ENCODE assay signal across 15 cellular contexts in genomic region chr5:149895416-149896345, GRCh38. TPM values are rescaled to one million over a fixed set of nuclear protein-coding genes. Genes with fewer than 3 reads are reported as not detected.
DNase-seq lines count a peak whose midpoint lies in the region; ATAC-seq lines count a peak whose summit lies in the region.
"Had no signal": no experiment of that assay in that cellular context is flagged by ENCODE, and none has a peak within 500 bp of the region (broad histone marks: within the 10 kb centered on the region; RNA-seq: fewer than 3 reads in every experiment).

No MANE protein-coding gene starts in this region.

- peak; percentile 47 for DNase-seq in ELR (ENCODE audit: low read depth)
- peak; percentile 44 for DNase-seq in RPMI7951 (ENCODE audit: low read depth)
- peak; percentile 46 for DNase-seq in epidermal melanocyte (ENCODE audit: insufficient read length, low spot score)
- DNase-seq in natural killer cell treated with Interleukin-12 subunit alpha and Interleukin-12 subunit beta and Interleukin-15 and Interleukin-18, amount 100 ng/mL, for 72 hours (ENCODE audit: low spot score), result no peak
- DNase-seq in NCI-H69 (lab: John Stamatoyannopoulos, UW), result no peak
- DNase-seq in NCI-H1417 (lab: John Stamatoyannopoulos, UW), result no peak
- DNase-seq in activated CD4-positive, alpha-beta T cell treated with anti-CD3 and anti-CD28 coated beads for 48 hours, result no peak
- DNase-seq: gastrocnemius medialis; left ventricle myocardium superior; NCI-H226; SHP77; stimulated activated naive B cell treated with anti-CD40 and anti-IgM and Interleukin-4, amounts not matched to agents 10 μg/mL and 1 μg/mL and 100 μg/mL, for 72 hours had no signal

- peak overlapping the region in 1 of 2 donors; percentile 11 for H3K27ac Mint-ChIP-seq in natural killer cell treated with Interleukin-12 subunit alpha and Interleukin-12 subunit beta and Interleukin-15 and Interleukin-18, amount 100 ng/mL, for 72 hours
- H3K27ac Mint-ChIP-seq: stimulated activated naive B cell treated with anti-CD40 and anti-IgM and Interleukin-4, amounts not matched to agents 10 μg/mL and 1 μg/mL and 100 μg/mL, for 72 hours had no signal

- no peaks in the 10 kb centered on the region for H3K36me3 Mint-ChIP-seq in natural killer cell treated with Interleukin-12 subunit alpha and Interleukin-12 subunit beta and Interleukin-15 and Interleukin-18, amount 100 ng/mL, for 72 hours
- H3K36me3 Mint-ChIP-seq: CD14-positive monocyte; stimulated activated naive B cell treated with anti-CD40 and anti-IgM and Interleukin-4, amounts not matched to agents 10 μg/mL and 1 μg/mL and 100 μg/mL, for 72 hours had no signal

- H3K4me1 Mint-ChIP-seq in natural killer cell treated with Interleukin-12 subunit alpha and Interleukin-12 subunit beta and Interleukin-15 and Interleukin-18, amount 100 ng/mL, for 72 hours (ENCODE audit: low read depth in 2 of 2), result peaks cover 7 to 19% of the 10 kb centered on the region in 2 donors
- H3K4me1 Mint-ChIP-seq: CD14-positive monocyte; stimulated activated naive B cell treated with anti-CD40 and anti-IgM and Interleukin-4, amounts not matched to agents 10 μg/mL and 1 μg/mL and 100 μg/mL, for 72 hours had no signal

- H3K27me3 Mint-ChIP-seq in natural killer cell treated with Interleukin-12 subunit alpha and Interleukin-12 subunit beta and Interleukin-15 and Interleukin-18, amount 100 ng/mL, for 72 hours, result peaks cover 0 to 5% of the 10 kb centered on the region in 2 donors

- H3K4me3 Mint-ChIP-seq in natural killer cell treated with Interleukin-12 subunit alpha and Interleukin-12 subunit beta and Interleukin-15 and Interleukin-18, amount 100 ng/mL, for 72 hours, result peak overlapping the region; percentile 57
- H3K4me3 Mint-ChIP-seq: CD14-positive monocyte; stimulated activated naive B cell treated with anti-CD40 and anti-IgM and Interleukin-4, amounts not matched to agents 10 μg/mL and 1 μg/mL and 100 μg/mL, for 72 hours had no signal

- ATAC-seq in natural killer cell treated with Interleukin-12 subunit alpha and Interleukin-12 subunit beta and Interleukin-15 and Interleukin-18, amount 100 ng/mL, for 72 hours, result peak; percentile 74 to 91
- no peak for ATAC-seq in GM19035 (IDR thresholded peaks at IDR 0.05; ENCODE audit: unreplicated experiment)
- ATAC-seq: gastrocnemius medialis; left ventricle myocardium superior; stimulated activated naive B cell treated with anti-CD40 and anti-IgM and Interleukin-4, amounts not matched to agents 10 μg/mL and 1 μg/mL and 100 μg/mL, for 72 hours had no signal

- H3K9me3 Mint-ChIP-seq in natural killer cell treated with Interleukin-12 subunit alpha and Interleukin-12 subunit beta and Interleukin-15 and Interleukin-18, amount 100 ng/mL, for 72 hours, result no peaks in the 10 kb centered on the region
- H3K9me3 Mint-ChIP-seq: CD14-positive monocyte; stimulated activated naive B cell treated with anti-CD40 and anti-IgM and Interleukin-4, amounts not matched to agents 10 μg/mL and 1 μg/mL and 100 μg/mL, for 72 hours had no signal

RNA-seq across cellular contexts. Expression of gene PDE6A, which starts 48.9 kb away (rescaled TPM):
- total RNA-seq in RPMI7951 (2014; rRNA removed; shearing (Covaris generic)), result 0.10 and 0.12 TPM in 2 replicates
- total RNA-seq in natural killer cell treated with Interleukin-12 subunit alpha and Interleukin-12 subunit beta and Interleukin-15 and Interleukin-18, amount 100 ng/mL, for 72 hours, result not detected
- total RNA-seq: cerebellum, gastrocnemius medialis had no signal

Comparison
In these comparisons a context has a peak if more than half of its experiments do, and no peak if none do; other contexts are left out.
1. DNase-seq: peak in ELR (single experiment), RPMI7951 (single experiment) and epidermal melanocyte (single experiment); none in natural killer cell treated with Interleukin-12 subunit alpha and Interleukin-12 subunit beta and Interleukin-15 and Interleukin-18, amount 100 ng/mL, for 72 hours (single experiment), NCI-H69 (single experiment), NCI-H1417 (0 of 3) and activated CD4-positive, alpha-beta T cell treated with anti-CD3 and anti-CD28 coated beads for 48 hours (single experiment).